In the genomic region with DNA sequence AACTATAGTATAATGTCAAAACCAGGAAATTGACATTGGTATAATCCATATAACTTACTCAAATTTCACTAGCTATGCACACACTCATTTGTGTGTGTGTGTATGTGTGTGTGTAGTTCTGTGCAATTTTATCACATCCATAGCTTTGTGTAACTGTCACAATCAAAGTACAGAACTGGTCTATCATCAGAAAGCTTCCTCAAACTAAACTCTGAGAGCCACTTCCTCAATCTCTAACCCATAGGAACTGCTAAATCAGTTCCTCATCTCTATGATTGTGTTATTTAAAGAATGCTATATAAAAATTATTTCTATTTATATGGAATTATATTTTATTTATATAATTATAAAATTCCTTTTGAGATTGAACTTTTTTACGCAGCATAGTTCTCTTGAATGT, we compare ENCODE assay signal across 1 cellular context.
TF ChIP-seq lines count a peak whose summit lies in the region.

No MANE protein-coding gene starts in this region.

TF ChIP-seq in WTC11, 78 proteins besides CTCF, POLR2A, EP300 and RAD21 (continued from another document):
- TF ChIP-seq ZNF532 (CRISPR knock-in tag; IDR thresholded peaks at IDR 0.05; ENCODE audit: borderline replicate concordance) (no peak), EMX1 (CRISPR knock-in tag; IDR thresholded peaks at IDR 0.05) (no peak), TP53 (CRISPR knock-in tag; IDR thresholded peaks at IDR 0.05) (no peak), IRF2 (CRISPR knock-in tag; IDR thresholded peaks at IDR 0.05; ENCODE audit: borderline replicate concordance, low read depth) (no peak), ZNF219 (CRISPR knock-in tag; IDR thresholded peaks at IDR 0.05; ENCODE audit: borderline replicate concordance) (no peak), JAZF1 (CRISPR knock-in tag; IDR thresholded peaks at IDR 0.05) (no peak), ESRRA (CRISPR knock-in tag; IDR thresholded peaks at IDR 0.05; ENCODE audit: borderline replicate concordance) (no peak), E2F1 (CRISPR knock-in tag; IDR thresholded peaks at IDR 0.05) (no peak), ZNF317 (CRISPR knock-in tag; IDR thresholded peaks at IDR 0.05; ENCODE audit: borderline replicate concordance, low read depth) (no peak), SP1 (CRISPR knock-in tag; conservative IDR thresholded peaks at IDR 0.05) (no peak), NFYB (CRISPR knock-in tag; conservative IDR thresholded peaks at IDR 0.05; ENCODE audit: low read depth) (no peak), GRHL2 (CRISPR knock-in tag; IDR thresholded peaks at IDR 0.05; ENCODE audit: insufficient replicate concordance, severe bottlenecking) (no peak), NFATC4 (CRISPR knock-in tag; IDR thresholded peaks at IDR 0.05) (no peak), ATF1 (CRISPR knock-in tag; IDR thresholded peaks at IDR 0.05) (no peak)
- TF ChIP-seq, protein P1, sequence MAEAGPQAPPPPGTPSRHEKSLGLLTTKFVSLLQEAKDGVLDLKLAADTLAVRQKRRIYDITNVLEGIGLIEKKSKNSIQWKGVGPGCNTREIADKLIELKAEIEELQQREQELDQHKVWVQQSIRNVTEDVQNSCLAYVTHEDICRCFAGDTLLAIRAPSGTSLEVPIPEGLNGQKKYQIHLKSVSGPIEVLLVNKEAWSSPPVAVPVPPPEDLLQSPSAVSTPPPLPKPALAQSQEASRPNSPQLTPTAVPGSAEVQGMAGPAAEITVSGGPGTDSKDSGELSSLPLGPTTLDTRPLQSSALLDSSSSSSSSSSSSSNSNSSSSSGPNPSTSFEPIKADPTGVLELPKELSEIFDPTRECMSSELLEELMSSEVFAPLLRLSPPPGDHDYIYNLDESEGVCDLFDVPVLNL (CRISPR knock-in tag; IDR thresholded peaks at IDR 0.05; ENCODE audit: borderline replicate concordance, low read depth) = no peak
- TF ChIP-seq, protein P2, sequence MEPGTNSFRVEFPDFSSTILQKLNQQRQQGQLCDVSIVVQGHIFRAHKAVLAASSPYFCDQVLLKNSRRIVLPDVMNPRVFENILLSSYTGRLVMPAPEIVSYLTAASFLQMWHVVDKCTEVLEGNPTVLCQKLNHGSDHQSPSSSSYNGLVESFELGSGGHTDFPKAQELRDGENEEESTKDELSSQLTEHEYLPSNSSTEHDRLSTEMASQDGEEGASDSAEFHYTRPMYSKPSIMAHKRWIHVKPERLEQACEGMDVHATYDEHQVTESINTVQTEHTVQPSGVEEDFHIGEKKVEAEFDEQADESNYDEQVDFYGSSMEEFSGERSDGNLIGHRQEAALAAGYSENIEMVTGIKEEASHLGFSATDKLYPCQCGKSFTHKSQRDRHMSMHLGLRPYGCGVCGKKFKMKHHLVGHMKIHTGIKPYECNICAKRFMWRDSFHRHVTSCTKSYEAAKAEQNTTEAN (CRISPR knock-in tag; IDR thresholded peaks at IDR 0.05) = no peak
